In genomic region chr1:11527541-11528452, GRCh38 we compare ENCODE assay signal across 27 cellular contexts. TPM values are rescaled to one million over a fixed set of nuclear protein-coding genes. Genes with fewer than 3 reads are reported as not detected.
"Had no signal": no experiment of that assay in that cellular context is flagged by ENCODE, and none has a peak within 500 bp of the region (broad histone marks: within the 10 kb centered on the region; RNA-seq: fewer than 3 reads in every experiment).

No MANE protein-coding gene starts in this region.

- H3K4me3 Mint-ChIP-seq: activated CD4-positive, alpha-beta T cell treated with anti-CD3 and anti-CD28 coated beads for 36 hours; activated CD8-positive, alpha-beta T cell treated with anti-CD3 and anti-CD28 coated beads, Interleukin-2, amount 10 ng/mL, durations not matched to agents 7 days and 5 days; activated naive CD4-positive, alpha-beta T cell treated with anti-CD3 and anti-CD28 coated beads for 36 hours; activated naive CD8-positive, alpha-beta T cell; activated T-cell treated with anti-CD3 and anti-CD28 coated beads, Interleukin-2, amount 50 U/mL, for 4 hours; activated T-helper 17 cell treated with anti-CD3 and anti-CD28 coated beads, Interleukin-2, amount 50 U/mL, for 72 hours had no signal

- H3K9ac ChIP-seq: KMS-11, SK-N-SH had no signal

- H3K27me3 ChIP-seq: brain microvascular endothelial cell, cardiac muscle cell had no signal

- H3K9me3 Mint-ChIP-seq: activated naive CD4-positive, alpha-beta T cell treated with anti-CD3 and anti-CD28 coated beads for 36 hours; activated T-cell treated with anti-CD3 and anti-CD28 coated beads, Interleukin-2, amount 50 U/mL, for 4 hours; activated T-helper 17 cell treated with anti-CD3 and anti-CD28 coated beads, Interleukin-2, amount 50 U/mL, for 72 hours had no signal

- H3K36me3 Mint-ChIP-seq: activated naive CD8-positive, alpha-beta T cell had no signal

- H3K9me3 ChIP-seq: SJCRH30, SK-N-SH had no signal

- H3K4me1 ChIP-seq: SJCRH30 had no signal

- H3K27ac Mint-ChIP-seq: activated CD4-positive, alpha-beta T cell treated with anti-CD3 and anti-CD28 coated beads for 36 hours; activated CD8-positive, alpha-beta T cell treated with anti-CD3 and anti-CD28 coated beads, Interleukin-2, amount 10 ng/mL, durations not matched to agents 7 days and 5 days; activated naive CD4-positive, alpha-beta T cell treated with anti-CD3 and anti-CD28 coated beads for 36 hours; activated naive CD8-positive, alpha-beta T cell; activated T-helper 17 cell treated with anti-CD3 and anti-CD28 coated beads, Interleukin-2, amount 50 U/mL, for 72 hours had no signal

- H3K27ac ChIP-seq: brain microvascular endothelial cell, cardiac muscle cell, KMS-11, RWPE1, SJCRH30, VCaP had no signal

- H3K27me3 Mint-ChIP-seq: activated CD4-positive, alpha-beta T cell treated with anti-CD3 and anti-CD28 coated beads for 36 hours; activated naive CD8-positive, alpha-beta T cell; activated T-helper 17 cell treated with anti-CD3 and anti-CD28 coated beads, Interleukin-2, amount 50 U/mL, for 72 hours had no signal

- H3K4me1 Mint-ChIP-seq: activated CD4-positive, alpha-beta T cell treated with anti-CD3 and anti-CD28 coated beads for 36 hours; activated T-helper 17 cell treated with anti-CD3 and anti-CD28 coated beads, Interleukin-2, amount 50 U/mL, for 72 hours had no signal

- H3K36me3 ChIP-seq: brain microvascular endothelial cell, cardiac muscle cell, SJCRH30 had no signal

- DNase-seq: activated CD4-positive, alpha-beta T cell treated with anti-CD3 and anti-CD28 coated beads, Interleukin-2, amount 50 U/mL, for 1 hour; activated CD8-positive, alpha-beta T cell treated with anti-CD3 and anti-CD28 coated beads, Interleukin-2, amount 10 ng/mL, durations not matched to agents 7 days and 5 days; activated gamma-delta T cell; activated T-cell treated with anti-CD3 and anti-CD28 coated beads, Interleukin-2, amount 50 U/mL, for 4 hours; amygdala; brain microvascular endothelial cell; NCI-H1092; NCI-H1417; NCI-H1930; NCI-H2171 treated with DMSO at 0.1 percent for 48 hours; NCI-H226; NCI-H526 treated with DMSO at 0.1 percent for 48 hours; NCI-H82; OCI-M1; Right ventricle myocardium superior; SJCRH30; SK-N-SH; T-helper 1 cell had no signal

- ATAC-seq: Panc1 had no signal

- H3K4me3 ChIP-seq: cardiac muscle cell, SJCRH30 had no signal

RNA-seq across cellular contexts. Expression of gene DISP3, which starts 48.8 kb away (rescaled TPM):
- total RNA-seq: Right ventricle myocardium superior had no signal
